21 cellular contexts compared by ENCODE assay signal in the genomic region with DNA sequence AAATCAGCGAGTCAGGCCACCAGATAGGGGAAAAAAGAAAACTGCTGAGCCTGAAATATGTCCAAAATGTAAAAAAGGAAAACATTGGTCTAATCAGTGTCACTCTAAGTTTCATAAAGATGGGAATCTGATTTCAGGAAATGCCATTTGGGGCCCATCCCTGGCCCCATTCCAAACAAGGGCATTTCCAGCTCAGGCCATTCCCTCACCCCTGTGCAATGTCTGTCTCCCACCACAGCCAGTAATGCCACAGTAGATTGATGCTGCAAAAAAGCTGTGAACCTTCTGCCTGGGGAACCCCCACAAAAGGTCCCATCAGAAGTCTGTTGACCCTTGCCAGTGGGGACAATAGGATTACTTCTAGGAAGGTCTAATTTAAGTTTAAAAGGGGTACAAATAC.
"Had no signal": no experiment of that assay in that cellular context is flagged by ENCODE, and none has a peak within 500 bp of the region (broad histone marks: within the 10 kb centered on the region; RNA-seq: fewer than 3 reads in every experiment).

No MANE protein-coding gene starts in this region.

- H3K9me3 ChIP-seq: MG63 had no signal

- H3K4me3 ChIP-seq: MG63 had no signal

- DNase-seq: IMR-90, Karpas-422, KG1, MG63, NCI-H1092, NCI-H1105 treated with DMSO at 0.1 percent for 48 hours, NCI-H1417 treated with DMSO at 0.1 percent for 48 hours, NCI-H146, NCI-H1694 treated with DMSO at 0.1 percent for 48 hours, NCI-H1930, NCI-H2081, NCI-H2107, NCI-H2227 treated with DMSO at 0.1 percent for 48 hours, NCI-H446, NCI-H510A, NCI-H524 treated with DMSO at 0.1 percent for 48 hours, NCI-H69, NCI-H774, Right ventricle myocardium superior, RPMI8226, SIG-M5 had no signal

- H3K36me3 ChIP-seq: MG63 had no signal

- H3K27me3 ChIP-seq: MG63 had no signal
